ENCODE assay signal across 14 cellular contexts in genomic region chr16:7731121-7731520, GRCh38.
DNase-seq lines count a peak whose midpoint lies in the region; ATAC-seq and TF ChIP-seq lines count a peak whose summit lies in the region.
"Had no signal": no experiment of that assay in that cellular context is flagged by ENCODE, and none has a peak within 500 bp of the region (broad histone marks: within the 10 kb centered on the region; RNA-seq: fewer than 3 reads in every experiment).

No MANE protein-coding gene starts in this region.

- H3K4me3 Mint-ChIP-seq in activated naive CD8-positive, alpha-beta T cell treated with anti-CD3 and anti-CD28 coated beads, Interleukin-2, amount 50 U/mL, for 24 hours, result no peak overlapping the region
- H3K4me3 Mint-ChIP-seq: CD14-positive monocyte; CD8-positive, alpha-beta memory T cell; GM23338 had no signal

- no peaks in the 10 kb centered on the region for H3K36me3 Mint-ChIP-seq in activated naive CD8-positive, alpha-beta T cell treated with anti-CD3 and anti-CD28 coated beads, Interleukin-2, amount 50 U/mL, for 24 hours (ENCODE audit: low read depth)
- H3K36me3 Mint-ChIP-seq: CD14-positive monocyte; CD8-positive, alpha-beta memory T cell had no signal

- H3K27ac Mint-ChIP-seq in activated naive CD8-positive, alpha-beta T cell treated with anti-CD3 and anti-CD28 coated beads, Interleukin-2, amount 50 U/mL, for 24 hours, result no peak overlapping the region
- H3K27ac Mint-ChIP-seq: CD14-positive monocyte; CD8-positive, alpha-beta memory T cell; GM23338 had no signal

- H3K4me1 ChIP-seq in prostate gland (replicated peaks) (no peaks in the 10 kb centered on the region), upper lobe of right lung (no peaks in the 10 kb centered on the region)
- H3K4me1 ChIP-seq: A549, Caco-2 had no signal

- H3K27me3 Mint-ChIP-seq in activated naive CD8-positive, alpha-beta T cell treated with anti-CD3 and anti-CD28 coated beads, Interleukin-2, amount 50 U/mL, for 24 hours, result no peaks in the 10 kb centered on the region
- H3K27me3 Mint-ChIP-seq: CD8-positive, alpha-beta memory T cell had no signal

- no peaks in the 10 kb centered on the region for H3K9me3 ChIP-seq in prostate gland
- no peaks in the 10 kb centered on the region for H3K9me3 ChIP-seq in upper lobe of right lung
- H3K9me3 ChIP-seq: A549, Caco-2 had no signal

- intact Hi-C loops in prostate gland (cut with DNase I), result no loop called here
- intact Hi-C loops in upper lobe of right lung (cut with DNase I), result no loop called here

- no peak for TF ChIP-seq POLR2A in prostate gland (IDR thresholded peaks at IDR 0.05)

- H3K4me1 Mint-ChIP-seq in activated naive CD8-positive, alpha-beta T cell treated with anti-CD3 and anti-CD28 coated beads, Interleukin-2, amount 50 U/mL, for 24 hours, result no peaks in the 10 kb centered on the region
- H3K4me1 Mint-ChIP-seq: CD14-positive monocyte; CD8-positive, alpha-beta memory T cell; GM23338 had no signal

- TF ChIP-seq CTCF in prostate gland (IDR thresholded peaks at IDR 0.05) (no peak), upper lobe of right lung (IDR thresholded peaks at IDR 0.05) (no peak)

- H3K4me3 ChIP-seq in prostate gland (no peak overlapping the region), upper lobe of right lung (no peak overlapping the region)
- H3K4me3 ChIP-seq: A549, GM23338 had no signal

- WGBS in prostate gland, result 27% methylated on average over 6 of the region's 6 CpGs

- peak; percentile 32 for DNase-seq in NCI-H1694 treated with DMSO at 0.1 percent for 48 hours (lab: John Stamatoyannopoulos, UW)
- DNase-seq in prostate gland (ENCODE audit: low spot score), result peak; percentile 5
- no peak for DNase-seq in DMS 273 treated with DMSO at 0.1 percent for 48 hours (lab: John Stamatoyannopoulos, UW)
- DNase-seq in activated naive CD8-positive, alpha-beta T cell treated with anti-CD3 and anti-CD28 coated beads, Interleukin-2, amount 50 U/mL, for 24 hours, result no peak
- DNase-seq in upper lobe of right lung, result no peak
- DNase-seq: Caco-2; CD8-positive, alpha-beta memory T cell; DMS53; H7; IMR-90 had no signal

- H3K27me3 ChIP-seq in prostate gland (replicated peaks; ENCODE audit: insufficient read depth) (no peaks in the 10 kb centered on the region), upper lobe of right lung (no peaks in the 10 kb centered on the region)

- peaks cover 28% of the 10 kb centered on the region for H3K9me3 Mint-ChIP-seq in activated naive CD8-positive, alpha-beta T cell treated with anti-CD3 and anti-CD28 coated beads, Interleukin-2, amount 50 U/mL, for 24 hours
- H3K9me3 Mint-ChIP-seq: GM23338 had no signal

- peak; percentile 31 for ATAC-seq in esophagus mucosa
- no peak for ATAC-seq in activated naive CD8-positive, alpha-beta T cell treated with anti-CD3 and anti-CD28 coated beads, Interleukin-2, amount 50 U/mL, for 24 hours
- ATAC-seq in upper lobe of right lung, result no peak
- ATAC-seq: A549, GM23338 had no signal

- H3K27ac ChIP-seq in prostate gland (no peak overlapping the region), upper lobe of right lung (no peak overlapping the region)
- H3K27ac ChIP-seq: A549 had no signal

- H3K36me3 ChIP-seq in prostate gland (no peaks in the 10 kb centered on the region), upper lobe of right lung (no peaks in the 10 kb centered on the region)

Comparison
In these comparisons a context has a peak if more than half of its experiments do, and no peak if none do; other contexts are left out.
1. DNase-seq: peak in NCI-H1694 treated with DMSO at 0.1 percent for 48 hours (single experiment) and prostate gland (single experiment); none in DMS 273 treated with DMSO at 0.1 percent for 48 hours (single experiment), activated naive CD8-positive, alpha-beta T cell treated with anti-CD3 and anti-CD28 coated beads, Interleukin-2, amount 50 U/mL, for 24 hours (single experiment) and upper lobe of right lung (single experiment).